22 cellular contexts compared by ENCODE assay signal in the genomic region with DNA sequence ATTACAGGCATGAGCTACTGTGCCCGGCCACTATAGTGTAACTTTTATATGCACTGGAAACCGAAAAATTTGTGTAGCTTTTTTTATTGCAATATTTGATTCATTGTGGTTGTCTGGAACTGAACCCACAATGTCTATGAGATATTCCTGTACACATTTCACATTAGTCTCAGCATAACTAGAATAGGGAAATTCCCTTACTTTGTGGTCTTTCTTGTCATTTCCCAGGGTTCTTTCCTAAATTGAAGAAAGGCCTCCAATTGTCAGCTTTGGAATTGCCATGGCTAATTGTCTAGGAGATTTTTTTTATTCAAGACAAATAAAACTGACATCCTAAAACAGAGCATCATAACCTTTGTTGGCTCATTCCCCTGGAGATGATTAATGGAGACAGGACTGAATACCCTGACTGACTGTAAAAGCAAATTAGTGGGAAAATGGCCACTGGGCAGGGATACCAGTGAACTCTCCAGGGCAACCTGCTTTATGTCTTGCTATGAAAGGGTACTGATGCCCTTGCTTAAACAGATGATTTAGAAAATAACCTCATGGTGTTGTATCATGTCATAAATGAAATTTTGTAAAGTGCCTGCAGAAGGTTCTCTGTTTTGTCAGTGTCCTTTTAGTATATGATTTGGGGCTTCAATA.
"Had no signal": no experiment of that assay in that cellular context is flagged by ENCODE, and none has a peak within 500 bp of the region (broad histone marks: within the 10 kb centered on the region; RNA-seq: fewer than 3 reads in every experiment).

No MANE protein-coding gene starts in this region.

- DNase-seq: IMR-90, Karpas-422, KG1, MM.1S, NCI-H1092 treated with DMSO at 0.1 percent for 48 hours, NCI-H1417, NCI-H1436 treated with DMSO at 0.1 percent for 48 hours, NCI-H1694, NCI-H187 treated with DMSO at 0.1 percent for 48 hours, NCI-H2029 treated with DMSO at 0.1 percent for 48 hours, NCI-H2171 treated with DMSO at 0.1 percent for 48 hours, NCI-H226, NCI-H446, NCI-H510A, NCI-H524 treated with DMSO at 0.1 percent for 48 hours, NCI-H69, NCI-H774, SHP77, SW 1271, T-cell had no signal

- ATAC-seq: HepG2, T-cell had no signal

- H3K27ac ChIP-seq: RWPE1 had no signal
